ENCODE assay signal across 11 cellular contexts in genomic region chr10:44853148-44853734, GRCh38. TPM values are rescaled to one million over a fixed set of nuclear protein-coding genes. Genes with fewer than 3 reads are reported as not detected.
DNase-seq lines count a peak whose midpoint lies in the region; ATAC-seq and TF ChIP-seq lines count a peak whose summit lies in the region.
"Had no signal": no experiment of that assay in that cellular context is flagged by ENCODE, and none has a peak within 500 bp of the region (broad histone marks: within the 10 kb centered on the region; RNA-seq: fewer than 3 reads in every experiment).

No MANE protein-coding gene starts in this region.

- in situ Hi-C loops in brain microvascular endothelial cell (cut with HindIII; ENCODE audit: low pct_ligation_motif_present, low sequenced_read_pairs) = loop anchor here (25.0 kb wide), 1 partner anchor 1191 kb away; no protein-coding TSS in a partner anchor

- 33 to 40% methylated on average over 1 of the region's 1 CpG for WGBS in esophagus squamous epithelium, 2 donors

- H3K4me1 Mint-ChIP-seq in HFFc6 (ENCODE audit: low read depth) = peaks cover 24% of the 10 kb centered on the region

- H3K9me3 Mint-ChIP-seq in HFFc6 = peaks cover 7% of the 10 kb centered on the region; the same call in 1 of the 2 replicates

- H3K36me3 ChIP-seq in brain microvascular endothelial cell (replicated peaks) (no peaks in the 10 kb centered on the region), left lung (no peaks in the 10 kb centered on the region), esophagus squamous epithelium (no peaks in the 10 kb centered on the region)
- H3K36me3 ChIP-seq: esophagus muscularis mucosa had no signal

- H3K4me3 Mint-ChIP-seq in HFFc6 = no peak overlapping the region

- no peaks in the 10 kb centered on the region for H3K27me3 ChIP-seq in brain microvascular endothelial cell (replicated peaks)
- H3K27me3 ChIP-seq in left lung = no peaks in the 10 kb centered on the region
- H3K27me3 ChIP-seq in esophagus squamous epithelium = no peaks in the 10 kb centered on the region
- H3K27me3 ChIP-seq: esophagus muscularis mucosa had no signal

- H3K27ac Mint-ChIP-seq in HFFc6 = no peak overlapping the region

- H3K27me3 Mint-ChIP-seq in HFFc6 (ENCODE audit: insufficient read depth) = no peaks in the 10 kb centered on the region; the same call in none of the 2 replicates

- ATAC-seq in left lung (peak; percentile 64), GM19035 (IDR thresholded peaks at IDR 0.05; ENCODE audit: unreplicated experiment) (no peak), GM19351 (IDR thresholded peaks at IDR 0.05; ENCODE audit: unreplicated experiment) (no peak)
- ATAC-seq: K562 had no signal

- no peaks in the 10 kb centered on the region for H3K9me3 ChIP-seq in left lung
- no peaks in the 10 kb centered on the region for H3K9me3 ChIP-seq in esophagus squamous epithelium

- no peaks in the 10 kb centered on the region for H3K4me1 ChIP-seq in left lung
- no peaks in the 10 kb centered on the region for H3K4me1 ChIP-seq in esophagus squamous epithelium

- no peak overlapping the region for H3K27ac ChIP-seq in C4-2B
- H3K27ac ChIP-seq in brain microvascular endothelial cell = no peak overlapping the region
- H3K27ac ChIP-seq in left lung = no peak overlapping the region
- no peak overlapping the region for H3K27ac ChIP-seq in esophagus squamous epithelium
- H3K27ac ChIP-seq: esophagus muscularis mucosa had no signal

- peak; percentile 54 for TF ChIP-seq CTCF in C4-2B (conservative IDR thresholded peaks at IDR 0.05)
- peak; percentile 69 for TF ChIP-seq CTCF in HFFc6 (IDR thresholded peaks at IDR 0.05)
- TF ChIP-seq CTCF in brain microvascular endothelial cell (IDR thresholded peaks at IDR 0.05; ENCODE audit: low read depth, low read length, missing control alignments) = peak; percentile 86
- no peak for TF ChIP-seq CTCF in left lung (IDR thresholded peaks at IDR 0.05)
- TF ChIP-seq CTCF in esophagus squamous epithelium (IDR thresholded peaks at IDR 0.05) = no peak

- H3K4me3 ChIP-seq in brain microvascular endothelial cell (ENCODE audit: low read depth, low read length) = no peak overlapping the region
- H3K4me3 ChIP-seq in left lung = no peak overlapping the region
- no peak overlapping the region for H3K4me3 ChIP-seq in esophagus squamous epithelium
- H3K4me3 ChIP-seq: esophagus muscularis mucosa, K562 had no signal

- intact Hi-C loops in left lung (cut with DNase I) (no loop called here), esophagus squamous epithelium (cut with DNase I) (no loop called here)

- DNase-seq in HFFc6 = peak; percentile 38
- DNase-seq in brain microvascular endothelial cell = no peak
- no peak for DNase-seq in left lung
- DNase-seq in esophagus squamous epithelium (lab: John Stamatoyannopoulos, UW) = no peak
- DNase-seq in OCI-M1 (lab: John Stamatoyannopoulos, UW) = no peak
- DNase-seq: occipital lobe had no signal

- H3K36me3 Mint-ChIP-seq in HFFc6 (ENCODE audit: low read depth) = peaks cover 18% of the 10 kb centered on the region; the same call in 1 of the 2 replicates

- TF ChIP-seq POLR2A in esophagus squamous epithelium (IDR thresholded peaks at IDR 0.05) = no peak

RNA-seq across cellular contexts. Expression of gene TMEM72, which starts 57.9 kb away (rescaled TPM):
- total RNA-seq in HFFc6 (2021; fragmentation: NEBNext Ultra II Directional; extraction: Animal tissue kit (Norgen Biotek cat#: 25700)) = not detected
- total RNA-seq in left lung (under 1 TPM in 1 of 2 donors, not detected in 1; 0.23 TPM), esophagus squamous epithelium (not detected)
- total RNA-seq: esophagus muscularis mucosa, K562 had no signal

Comparison
In these comparisons a context has a peak if more than half of its experiments do, and no peak if none do; other contexts are left out.
1. CTCF ChIP-seq: peak in C4-2B (single experiment), HFFc6 (single experiment) and brain microvascular endothelial cell (single experiment); none in left lung (0 of 2) and esophagus squamous epithelium (0 of 6).